Comparison of ENCODE assay signal across 1 cellular context in the genomic region with DNA sequence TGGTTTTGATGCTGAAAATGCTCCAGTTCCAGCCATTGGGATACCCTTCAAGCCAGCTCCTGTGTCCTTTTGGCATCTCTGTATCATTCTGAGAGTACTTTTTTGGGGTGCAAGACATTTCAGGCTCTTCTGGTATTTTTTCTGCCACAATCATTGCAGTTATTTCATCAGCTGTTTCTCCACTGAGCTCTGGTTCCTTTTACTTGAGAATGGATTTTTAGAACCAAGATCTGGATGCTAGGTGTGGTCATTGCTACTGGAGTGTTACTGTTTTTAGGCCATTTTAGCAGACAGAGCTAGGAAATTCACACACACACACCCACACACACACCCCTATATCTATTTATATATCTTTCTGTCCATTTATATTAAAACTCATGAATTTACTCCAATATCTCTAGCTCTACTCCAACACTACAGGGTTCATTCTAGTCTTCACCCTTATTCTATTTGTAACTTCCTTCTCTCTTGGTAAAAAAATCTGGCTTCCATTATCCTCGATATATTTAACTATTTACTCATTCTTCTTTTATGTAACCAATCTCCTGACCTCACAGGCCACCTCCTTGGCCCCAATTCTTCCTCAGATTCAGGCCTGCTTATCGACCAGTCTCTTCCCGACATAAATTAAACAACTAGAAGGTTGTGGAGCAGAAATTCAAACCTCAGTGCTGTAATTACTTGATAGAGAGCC.
TF ChIP-seq lines count a peak whose summit lies in the region.

No MANE protein-coding gene starts in this region.

TF ChIP-seq in IMR-90, 13 proteins besides CTCF, POLR2A, EP300 and RAD21:
- TF ChIP-seq NFE2L2 (IDR thresholded peaks at IDR 0.05; ENCODE audit: low read depth, low read length) (no peak), MXI1 (IDR thresholded peaks at IDR 0.05; ENCODE audit: borderline replicate concordance, low read depth, low read length) (no peak), CEBPB (IDR thresholded peaks at IDR 0.05; ENCODE audit: low read depth, low read length) (no peak), RFX5 (IDR thresholded peaks at IDR 0.05; ENCODE audit: low read depth, low read length) (no peak), MAFK (IDR thresholded peaks at IDR 0.05; ENCODE audit: low read depth, low read length) (no peak), RCOR1 (IDR thresholded peaks at IDR 0.05; ENCODE audit: insufficient replicate concordance, low read length) (no peak), MAZ (IDR thresholded peaks at IDR 0.05; ENCODE audit: borderline replicate concordance, low read depth, low read length) (no peak)
- TF ChIP-seq, protein P1, sequence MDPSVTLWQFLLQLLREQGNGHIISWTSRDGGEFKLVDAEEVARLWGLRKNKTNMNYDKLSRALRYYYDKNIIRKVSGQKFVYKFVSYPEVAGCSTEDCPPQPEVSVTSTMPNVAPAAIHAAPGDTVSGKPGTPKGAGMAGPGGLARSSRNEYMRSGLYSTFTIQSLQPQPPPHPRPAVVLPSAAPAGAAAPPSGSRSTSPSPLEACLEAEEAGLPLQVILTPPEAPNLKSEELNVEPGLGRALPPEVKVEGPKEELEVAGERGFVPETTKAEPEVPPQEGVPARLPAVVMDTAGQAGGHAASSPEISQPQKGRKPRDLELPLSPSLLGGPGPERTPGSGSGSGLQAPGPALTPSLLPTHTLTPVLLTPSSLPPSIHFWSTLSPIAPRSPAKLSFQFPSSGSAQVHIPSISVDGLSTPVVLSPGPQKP (IDR thresholded peaks at IDR 0.05; ENCODE audit: borderline replicate concordance, low read depth, low read length), result no peak
